In the genomic region with DNA sequence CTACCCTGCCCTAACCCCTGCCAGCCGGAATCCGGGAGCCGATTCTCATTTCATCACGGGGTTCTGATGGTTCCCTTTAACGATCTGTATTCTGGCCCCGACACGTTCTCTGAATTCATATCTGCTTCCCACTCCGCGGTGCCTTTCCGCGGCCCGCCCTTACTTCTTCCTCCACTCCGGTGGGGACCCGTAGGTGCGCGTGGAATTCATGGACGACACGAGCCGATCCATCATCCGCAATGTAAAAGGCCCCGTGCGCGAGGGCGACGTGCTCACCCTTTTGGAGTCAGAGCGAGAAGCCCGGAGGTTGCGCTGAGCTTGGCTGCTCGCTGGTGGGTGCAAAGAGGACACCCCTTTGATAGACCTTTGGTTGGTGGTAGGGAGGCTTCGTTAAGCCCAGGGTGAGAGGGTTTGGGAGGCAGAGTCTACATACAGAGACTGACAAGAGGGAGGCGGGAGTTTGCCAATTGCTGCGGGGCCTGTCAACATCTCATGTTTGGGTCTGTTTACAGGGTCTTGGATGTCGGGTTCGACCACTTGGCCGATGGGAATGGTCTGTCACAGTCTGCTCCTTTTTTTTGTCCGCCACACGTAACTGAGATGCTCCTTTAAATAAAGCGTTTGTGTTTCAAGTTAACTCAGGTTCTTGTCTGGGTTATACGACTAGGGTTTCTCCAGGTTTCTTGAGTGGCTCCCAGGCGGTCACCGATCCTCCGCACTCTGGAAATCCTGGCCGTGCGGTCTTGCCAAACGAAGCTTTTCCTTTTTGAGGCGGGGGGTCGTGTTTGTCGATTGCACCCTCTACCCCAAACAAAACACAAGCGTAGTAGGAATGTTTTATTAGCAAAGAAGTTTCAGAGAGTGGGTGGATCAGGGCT, we compare ENCODE assay signal across 7 cellular contexts. TPM values are rescaled to one million over a fixed set of nuclear protein-coding genes. Genes with fewer than 3 reads are reported as not detected.
DNase-seq lines count a peak whose midpoint lies in the region; ATAC-seq and TF ChIP-seq lines count a peak whose summit lies in the region.

No MANE protein-coding gene starts in this region.

- H3K36me3 ChIP-seq in heart left ventricle, result peaks cover 0 to 32% (median 22%) of the 10 kb centered on the region in 9 donors

- peaks cover 28% of the 10 kb centered on the region for H3K36me3 Mint-ChIP-seq in activated CD4-positive, alpha-beta memory T cell treated with anti-CD3 and anti-CD28 coated beads, Interleukin-2, amount 10 ng/mL, durations not matched to agents 7 days and 5 days (ENCODE audit: low read depth)

- no peak for TF ChIP-seq POLR2A in heart left ventricle (IDR thresholded peaks at IDR 0.05)

- H3K4me3 ChIP-seq in heart left ventricle (peak overlapping the region; percentile 58 to 98 (median 79)), retinal pigment epithelial cell (ENCODE audit: low read length) (peak overlapping the region; percentile 99)

- POLR2A ChIA-PET in HEK293T (lab: Yijun Ruan, JAX), result interaction anchor here (1.0 to 4.2 kb wide), 7 partner anchors 12 to 378 kb away, joined by 3 to 30 read pairs (median 4); a partner anchor contains a TSS
- POLR2A ChIA-PET in activated CD4-positive, alpha-beta memory T cell treated with anti-CD3 and anti-CD28 coated beads, Interleukin-2, amount 10 ng/mL, durations not matched to agents 7 days and 5 days (lab: Charles Lee), result interaction anchor here (0.7 to 5.5 kb wide), 13 partner anchors 8 to 192 kb away, joined by 3 to 51 read pairs (median 7); a partner anchor contains a TSS

- H3K9me3 ChIP-seq in heart left ventricle, result peaks cover 0 to 5% (median 0%) of the 10 kb centered on the region in 12 donors

- H3K4me1 ChIP-seq in heart left ventricle, result peaks cover 5 to 51% (median 36%) of the 10 kb centered on the region in 12 donors

- intact Hi-C loops in heart left ventricle (cut with DNase I), result loop anchor here in 2 of 10 donors (5.0 to 10.0 kb wide), 2 partner anchors 55 to 57 kb away; no protein-coding TSS in a partner anchor

- peak overlapping the region; percentile 96 for H3K27ac Mint-ChIP-seq in activated CD4-positive, alpha-beta memory T cell treated with anti-CD3 and anti-CD28 coated beads, Interleukin-2, amount 10 ng/mL, durations not matched to agents 7 days and 5 days

- DNase-seq in HEK293T (ENCODE audit: extremely low spot score), result no peak
- DNase-seq in activated CD4-positive, alpha-beta memory T cell treated with anti-CD3 and anti-CD28 coated beads, Interleukin-2, amount 10 ng/mL, durations not matched to agents 7 days and 5 days, result peak; percentile 30
- no peak for DNase-seq in heart left ventricle
- DNase-seq in retinal pigment epithelial cell (ENCODE audit: low read depth), result no peak
- DNase-seq in NCI-H526 treated with DMSO at 0.1 percent for 48 hours (lab: John Stamatoyannopoulos, UW), result no peak

- H3K4me3 Mint-ChIP-seq in activated CD4-positive, alpha-beta memory T cell treated with anti-CD3 and anti-CD28 coated beads, Interleukin-2, amount 10 ng/mL, durations not matched to agents 7 days and 5 days, result peak overlapping the region; percentile 92

- peak in 3 of 4 donors; percentile 9 to 26 (median 10) for ATAC-seq in heart left ventricle
- no peak for ATAC-seq in GM18517 (IDR thresholded peaks at IDR 0.05; ENCODE audit: unreplicated experiment)
- ATAC-seq in HG02678 (IDR thresholded peaks at IDR 0.05; ENCODE audit: unreplicated experiment), result no peak

- H3K27ac ChIP-seq in heart left ventricle, result peak overlapping the region; percentile 89 to 97 (median 92)

- peaks cover 38% of the 10 kb centered on the region for H3K4me1 Mint-ChIP-seq in activated CD4-positive, alpha-beta memory T cell treated with anti-CD3 and anti-CD28 coated beads, Interleukin-2, amount 10 ng/mL, durations not matched to agents 7 days and 5 days

- CTCF ChIA-PET in HEK293T (lab: Yijun Ruan, JAX), result no interaction called here
- CTCF ChIA-PET in activated CD4-positive, alpha-beta memory T cell treated with anti-CD3 and anti-CD28 coated beads, Interleukin-2, amount 10 ng/mL, durations not matched to agents 7 days and 5 days (lab: Charles Lee), result interaction anchor here (1.1 to 2.1 kb wide), 3 partner anchors 12 to 54 kb away, joined by 3 to 6 read pairs (median 3); no protein-coding TSS in a partner anchor

- H3K9me3 Mint-ChIP-seq in activated CD4-positive, alpha-beta memory T cell treated with anti-CD3 and anti-CD28 coated beads, Interleukin-2, amount 10 ng/mL, durations not matched to agents 7 days and 5 days, result no peaks in the 10 kb centered on the region

- WGBS in heart left ventricle, 4 donors, result 8 to 11% (median 10%) methylated on average over 48 to 49 of the region's 49 CpGs

- TF ChIP-seq CTCF in heart left ventricle (IDR thresholded peaks at IDR 0.05) (no peak), retinal pigment epithelial cell (conservative IDR thresholded peaks at IDR 0.05; ENCODE audit: low read depth, low read length) (no peak)

- no peaks in the 10 kb centered on the region for H3K27me3 Mint-ChIP-seq in activated CD4-positive, alpha-beta memory T cell treated with anti-CD3 and anti-CD28 coated beads, Interleukin-2, amount 10 ng/mL, durations not matched to agents 7 days and 5 days

- no peaks in the 10 kb centered on the region for H3K27me3 ChIP-seq in heart left ventricle

TF ChIP-seq in HEK293T, 16 proteins besides CTCF, POLR2A, EP300 and RAD21:
- TF ChIP-seq ZNF384 (IDR thresholded peaks at IDR 0.05) (no peak), L3MBTL2 (conservative IDR thresholded peaks at IDR 0.05) (0 out of 2 replicates have a peak, but pooled peaks have one; percentile 3), ARNT (IDR thresholded peaks at IDR 0.05) (no peak), HDGF (IDR thresholded peaks at IDR 0.05; ENCODE audit: borderline replicate concordance) (no peak)
TF ChIP-seq in HEK293T: peak in this region for 1.

RNA-seq across cellular contexts. Expression of a gene that starts 0.7 kb away (rescaled TPM):
- total RNA-seq in activated CD4-positive, alpha-beta memory T cell treated with anti-CD3 and anti-CD28 coated beads, Interleukin-2, amount 10 ng/mL, durations not matched to agents 7 days and 5 days, result 1,000 to 10,000 TPM; 1,605 to 1,659 TPM
- 1,000 to 10,000 TPM in 6 of 9 donors, 100 to 1,000 TPM in 3; 271 to 1,278 (median 1,186) TPM for total RNA-seq in heart left ventricle
- polyA plus RNA-seq in heart left ventricle, result 100 to 1,000 TPM; 410 to 899 TPM

RNA-seq across cellular contexts. Expression of a gene that starts 0.8 kb away (rescaled TPM):
- 10 to 100 TPM; 67.1 to 67.3 TPM for total RNA-seq in activated CD4-positive, alpha-beta memory T cell treated with anti-CD3 and anti-CD28 coated beads, Interleukin-2, amount 10 ng/mL, durations not matched to agents 7 days and 5 days
- 100 to 1,000 TPM in 4 of 9 donors, 10 to 100 TPM in 5; 74.5 to 179 (median 93.6) TPM for total RNA-seq in heart left ventricle
- polyA plus RNA-seq in heart left ventricle, result 100 to 1,000 TPM; 168 to 393 TPM

RNA-seq across cellular contexts. Expression of a gene that starts 13.8 kb away (rescaled TPM):
- 10 to 100 TPM; 37.7 to 40.4 TPM for total RNA-seq in activated CD4-positive, alpha-beta memory T cell treated with anti-CD3 and anti-CD28 coated beads, Interleukin-2, amount 10 ng/mL, durations not matched to agents 7 days and 5 days
- 10 to 100 TPM; 17.7 to 74.8 (median 35.7) TPM for total RNA-seq in heart left ventricle
- 10 to 100 TPM; 37.8 to 70.5 TPM for polyA plus RNA-seq in heart left ventricle

RNA-seq across cellular contexts. Expression of a gene that starts 21.1 kb away (rescaled TPM):
- total RNA-seq in activated CD4-positive, alpha-beta memory T cell treated with anti-CD3 and anti-CD28 coated beads, Interleukin-2, amount 10 ng/mL, durations not matched to agents 7 days and 5 days, result 1 to 10 TPM; 7.4 to 8.7 TPM
- 10 to 100 TPM; 12.3 to 33.6 (median 15.9) TPM for total RNA-seq in heart left ventricle
- polyA plus RNA-seq in heart left ventricle, result 10 to 100 TPM; 16.9 to 19.4 TPM

RNA-seq across cellular contexts. Expression of a gene that starts 42.0 kb away (rescaled TPM):
- 1 to 10 TPM; 1.2 to 1.4 TPM for total RNA-seq in activated CD4-positive, alpha-beta memory T cell treated with anti-CD3 and anti-CD28 coated beads, Interleukin-2, amount 10 ng/mL, durations not matched to agents 7 days and 5 days
- total RNA-seq in heart left ventricle, result 100 to 1,000 TPM in 1 of 9 donors, 10 to 100 TPM in 4, 1 to 10 TPM in 4; 2.4 to 117 (median 10.8) TPM
- polyA plus RNA-seq in heart left ventricle, result 10 to 100 TPM in 1 of 2 donors, 1 to 10 TPM in 1; 9.4 to 13.6 TPM

Comparison
In these comparisons a context has a peak if more than half of its experiments do, and no peak if none do; other contexts are left out.
1. ATAC-seq: peak in heart left ventricle (3 of 4); none in GM18517 (single experiment) and HG02678 (single experiment).